16 cellular contexts compared by ENCODE assay signal in genomic region chr7:47884675-47885074, GRCh38.
A peak's percentile ranks its signal among the peaks of the same experiment; 100 is the strongest.
DNase-seq lines count a peak whose midpoint lies in the region; ATAC-seq and TF ChIP-seq lines count a peak whose summit lies in the region.
"Had no signal": no experiment of that assay in that cellular context is flagged by ENCODE, and none has a peak within 500 bp of the region (broad histone marks: within the 10 kb centered on the region; RNA-seq: fewer than 3 reads in every experiment).

No MANE protein-coding gene starts in this region.

- TF ChIP-seq CTCF in mammary epithelial cell (conservative IDR thresholded peaks at IDR 0.05 in 1 of 2, IDR thresholded peaks at IDR 0.05 in 1 of 2; ENCODE audit: extremely low read depth in 1 of 2, insufficient read depth in 1 of 2, low read depth in 1 of 2, low read length in 2 of 2) (no peak), testis (IDR thresholded peaks at IDR 0.05) (no peak)

- H3K9ac ChIP-seq in mammary epithelial cell (ENCODE audit: insufficient read depth, low read length): no peak overlapping the region

- no TSS peak for BruUV-seq in mammary epithelial cell (replicated peaks; lab: Mats Ljungman, UMichigan)

- DNase-seq in NCI-H2171 treated with DMSO at 0.1 percent for 48 hours (lab: John Stamatoyannopoulos, UW) (peak; percentile 85), mammary epithelial cell (peak; percentile 8), myocyte (ENCODE audit: low read depth) (peak; percentile 36), testis (peak; percentile 1), NCI-H526 treated with DMSO at 0.1 percent for 48 hours (lab: John Stamatoyannopoulos, UW) (no peak), NCI-H1092 (lab: John Stamatoyannopoulos, UW) (no peak)
- DNase-seq: BE2C; CD4-positive, alpha-beta memory T cell; DMS79; HCEC 1CT; HFFc6 had no signal

- in situ Hi-C loops in mammary epithelial cell (cut with MboI; ENCODE audit: low sequenced_read_pairs in 2 of 2): no loop called here

- H3K27me3 ChIP-seq in mammary epithelial cell (ENCODE audit: insufficient read depth, low read length) (peaks cover 4% of the 10 kb centered on the region), testis (no peaks in the 10 kb centered on the region)
- H3K27me3 ChIP-seq: BE2C had no signal

- no peaks in the 10 kb centered on the region for H3K79me2 ChIP-seq in mammary epithelial cell (ENCODE audit: insufficient read depth, low read length)

- H4K20me1 ChIP-seq in mammary epithelial cell (ENCODE audit: insufficient read depth, low read length): no peaks in the 10 kb centered on the region

- H3K36me3 ChIP-seq in mammary epithelial cell (ENCODE audit: insufficient read depth, low read length) (no peaks in the 10 kb centered on the region), testis (ENCODE audit: low read depth, missing control alignments) (no peaks in the 10 kb centered on the region)
- H3K36me3 ChIP-seq: BE2C had no signal

- no peak for TF ChIP-seq POLR2A in testis (IDR thresholded peaks at IDR 0.05)

- H3K4me2 ChIP-seq in mammary epithelial cell (ENCODE audit: insufficient read depth, low read depth, low read length): no peak overlapping the region
- H3K4me2 ChIP-seq: A549 had no signal

- H3K9me3 ChIP-seq in mammary epithelial cell (replicated peaks; ENCODE audit: insufficient read depth, low read length): no peaks in the 10 kb centered on the region
- H3K9me3 ChIP-seq in testis: no peaks in the 10 kb centered on the region
- H3K9me3 ChIP-seq: A549, BE2C had no signal

- H3K4me3 ChIP-seq in mammary epithelial cell (replicated peaks in 1 of 3; ENCODE audit: insufficient read depth in 1 of 3, low read depth in 2 of 3, low read length in 3 of 3) (no peak overlapping the region), testis (no peak overlapping the region)
- H3K4me3 ChIP-seq: A549, GM12878 had no signal

- H3K4me1 ChIP-seq in mammary epithelial cell (ENCODE audit: insufficient read depth, low read length): no peaks in the 10 kb centered on the region
- H3K4me1 ChIP-seq in testis: peaks cover 18% of the 10 kb centered on the region
- H3K4me1 ChIP-seq: A549, BE2C had no signal

- CTCF ChIA-PET in mammary epithelial cell (lab: Charles Lee; ENCODE audit: low non-redundant PET): interaction anchor here (0.5 kb wide), 1 partner anchor 10 kb away, joined by 3 read pairs; no protein-coding TSS in a partner anchor

- ATAC-seq in HG02852 (IDR thresholded peaks at IDR 0.05; ENCODE audit: unreplicated experiment): no peak
- ATAC-seq: A549, GM12878 had no signal

- H2AFZ ChIP-seq in mammary epithelial cell (ENCODE audit: low read depth, low read length): no peak overlapping the region

- intact Hi-C loops in mammary epithelial cell (cut with micrococcal nuclease) (no loop called here), testis (cut with DNase I; ENCODE audit: low total_unique reads) (no loop called here)

- dilution Hi-C loops in mammary epithelial cell (cut with HindIII; ENCODE audit: low sequenced_read_pairs): loop anchor here (5.0 kb wide), 2 partner anchors 48 to 87 kb away; no protein-coding TSS in a partner anchor

- H3K27ac ChIP-seq in mammary epithelial cell (ENCODE audit: insufficient read depth, low read depth, low read length): no peak overlapping the region
- no peak overlapping the region for H3K27ac ChIP-seq in testis
- H3K27ac ChIP-seq: A549, C4-2B, HL-60 had no signal

- 30% methylated on average over 2 of the region's 2 CpGs for WGBS in mammary epithelial cell (ENCODE audit: low coverage, missing lambda C conversion rate)
- 50 to 52% methylated on average over 2 of the region's 2 CpGs for WGBS in testis, 2 donors

Comparison
In these comparisons a context has a peak if more than half of its experiments do, and no peak if none do; other contexts are left out.
1. DNase-seq: peak in NCI-H2171 treated with DMSO at 0.1 percent for 48 hours (single experiment), mammary epithelial cell (single experiment), myocyte (single experiment) and testis (single experiment); none in NCI-H526 treated with DMSO at 0.1 percent for 48 hours (single experiment) and NCI-H1092 (single experiment).